11 cellular contexts compared by ENCODE assay signal in the genomic region with DNA sequence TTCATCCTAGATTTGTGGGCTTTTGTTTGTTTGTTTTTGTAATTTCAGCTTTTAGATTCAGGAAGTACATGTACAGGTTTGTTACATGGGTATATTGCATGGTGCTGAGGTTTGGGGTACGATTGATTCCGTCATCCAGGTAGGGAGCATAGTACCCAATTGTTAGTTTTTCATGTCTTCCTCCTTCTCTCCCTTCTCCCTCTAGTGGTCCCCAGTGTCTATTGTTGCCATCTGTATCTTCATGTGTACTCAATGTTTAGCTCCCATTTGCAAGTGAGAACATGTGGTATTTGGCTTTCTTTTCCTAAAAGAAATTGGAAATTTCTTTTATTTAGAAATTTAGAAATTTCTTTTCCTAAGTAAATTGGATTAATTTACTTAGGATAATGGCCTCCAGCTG. TPM values are rescaled to one million over a fixed set of nuclear protein-coding genes. Genes with fewer than 3 reads are reported as not detected.
DNase-seq lines count a peak whose midpoint lies in the region; ATAC-seq and TF ChIP-seq lines count a peak whose summit lies in the region.
"Had no signal": no experiment of that assay in that cellular context is flagged by ENCODE, and none has a peak within 500 bp of the region (broad histone marks: within the 10 kb centered on the region; RNA-seq: fewer than 3 reads in every experiment).

No MANE protein-coding gene starts in this region.

- H3K18ac ChIP-seq in IMR-90 (ENCODE audit: low read depth, low read length): no peak overlapping the region

- H3K56ac ChIP-seq in IMR-90 (ENCODE audit: extremely low read depth, insufficient read depth, low read length): no peak overlapping the region

- peaks cover 7% of the 10 kb centered on the region for H3K4me1 Mint-ChIP-seq in mesothelial cell of epicardium
- H3K4me1 Mint-ChIP-seq in activated T-cell treated with anti-CD3 and anti-CD28 coated beads, Interleukin-2, amount 50 U/mL, for 4 hours (ENCODE audit: low read depth): peaks cover 8% of the 10 kb centered on the region

- no peak overlapping the region for H3K23ac ChIP-seq in IMR-90 (ENCODE audit: low read depth, low read length)

- dilution Hi-C loops in IMR-90 (cut with HindIII; ENCODE audit: low sequenced_read_pairs, unreplicated experiment): no loop called here

- H3K9me1 ChIP-seq in IMR-90 (ENCODE audit: insufficient read depth, low read length): no peaks in the 10 kb centered on the region; the same call in 1 of the 2 replicates

- H2AK9ac ChIP-seq in IMR-90 (replicated peaks; ENCODE audit: low read depth, low read length, poor library complexity): no peak overlapping the region

- intact Hi-C loops in IMR-90 (cut with micrococcal nuclease) (no loop called here), lower leg skin (cut with DNase I; ENCODE audit: low total_unique reads) (no loop called here)

- H3K79me1 ChIP-seq in IMR-90 (ENCODE audit: low read depth in 1 of 2, low read length in 2 of 2): peaks cover 28 to 51% of the 10 kb centered on the region in 2 experiments

- no peak overlapping the region for H2AK5ac ChIP-seq in IMR-90 (ENCODE audit: low read depth, low read length)

- DNase-seq in DND-41: no peak
- peak; percentile 22 for DNase-seq in IMR-90
- DNase-seq in astrocyte of the spinal cord (ENCODE audit: low read depth, low spot score): no peak
- no peak for DNase-seq in mesothelial cell of epicardium (ENCODE audit: low spot score in 2 of 2, unreplicated experiment in 2 of 2)
- DNase-seq in lower leg skin (ENCODE audit: low spot score in 2 of 2): no peak
- no peak for DNase-seq in islet precursor cell
- DNase-seq in activated T-cell treated with anti-CD3 and anti-CD28 coated beads, Interleukin-2, amount 50 U/mL, for 4 hours: no peak
- DNase-seq: hypothalamus; Right ventricle myocardium superior; stimulated activated CD4-positive, alpha-beta T cell treated with anti-CD3 and anti-CD28 coated beads, Interleukin-12 subunit alpha, Interleukin-12 subunit beta, amount 100 ng/mL, for 4 hours had no signal

- H3K9ac ChIP-seq in DND-41 (ENCODE audit: low read depth, low read length) (no peak overlapping the region), IMR-90 (ENCODE audit: low read depth, low read length) (no peak overlapping the region)

- H3K4me2 ChIP-seq in DND-41 (ENCODE audit: insufficient read depth, low read length): no peak overlapping the region
- H3K4me2 ChIP-seq in IMR-90 (ENCODE audit: low read depth, low read length): no peak overlapping the region

- no peaks in the 10 kb centered on the region for H3K4me1 ChIP-seq in DND-41 (ENCODE audit: insufficient read depth, low read length)
- peaks cover 4% of the 10 kb centered on the region; the same call in 1 of the 2 replicates for H3K4me1 ChIP-seq in IMR-90 (ENCODE audit: control insufficient read depth, insufficient read depth, low read length)

- WGBS in IMR-90 (ENCODE audit: extremely low coverage in 2 of 2, insufficient read length in 1 of 2), 2 experiments: no CpG with 5 or more reads among the region's 2 CpGs
- WGBS in lower leg skin, 2 donors: 77 to 80% methylated on average over 2 of the region's 2 CpGs

- no peak overlapping the region for H4K8ac ChIP-seq in IMR-90 (ENCODE audit: low read depth in 2 of 2, low read length in 2 of 2)

- H3K14ac ChIP-seq in IMR-90 (replicated peaks; ENCODE audit: low read depth, low read length): no peak overlapping the region

- no peak overlapping the region for H2BK120ac ChIP-seq in IMR-90 (ENCODE audit: low read depth, low read length)

- H3K4me3 Mint-ChIP-seq in mesothelial cell of epicardium: no peak overlapping the region
- H3K4me3 Mint-ChIP-seq in activated T-cell treated with anti-CD3 and anti-CD28 coated beads, Interleukin-2, amount 50 U/mL, for 4 hours: no peak overlapping the region

- H3K36me3 ChIP-seq in DND-41 (ENCODE audit: insufficient read depth, low read length) (peaks cover 32% of the 10 kb centered on the region), IMR-90 (ENCODE audit: control insufficient read depth, insufficient read depth, low read length) (peaks cover 10% of the 10 kb centered on the region)

- no peak for ATAC-seq in DND-41 (ENCODE audit: insufficient read depth, low read depth)
- no peak for ATAC-seq in IMR-90 (ENCODE audit: low read depth)
- ATAC-seq in HG03442 (IDR thresholded peaks at IDR 0.05; ENCODE audit: unreplicated experiment): no peak
- no peak for ATAC-seq in activated T-cell treated with anti-CD3 and anti-CD28 coated beads, Interleukin-2, amount 50 U/mL, for 4 hours

- H3K9me3 ChIP-seq in DND-41 (ENCODE audit: insufficient read depth, low read length, severe bottlenecking): no peaks in the 10 kb centered on the region
- no peaks in the 10 kb centered on the region for H3K9me3 ChIP-seq in IMR-90 (ENCODE audit: control insufficient read depth, insufficient read depth, low read length)

- no peak overlapping the region for H2BK5ac ChIP-seq in IMR-90 (ENCODE audit: low read depth, low read length, poor library complexity, severe bottlenecking)

- H4K20me1 ChIP-seq in DND-41 (ENCODE audit: insufficient read depth, low read length) (peaks cover 36% of the 10 kb centered on the region), IMR-90 (ENCODE audit: insufficient read depth, low read length) (peaks cover 20% of the 10 kb centered on the region; the same call in 1 of the 2 replicates)

- peaks cover 46% of the 10 kb centered on the region for H3K79me2 ChIP-seq in DND-41 (ENCODE audit: insufficient read depth, low read length)

- CTCF ChIA-PET in IMR-90 (lab: Yijun Ruan, JAX): interaction anchor here (0.7 kb wide), 2 partner anchors 27 to 142 kb away, joined by 3 to 4 read pairs; no protein-coding TSS in a partner anchor

- H3K36me3 Mint-ChIP-seq in mesothelial cell of epicardium: peaks cover 25% of the 10 kb centered on the region
- H3K36me3 Mint-ChIP-seq in activated T-cell treated with anti-CD3 and anti-CD28 coated beads, Interleukin-2, amount 50 U/mL, for 4 hours (ENCODE audit: insufficient read depth): peaks cover 7% of the 10 kb centered on the region

- TF ChIP-seq CTCF in DND-41 (IDR thresholded peaks at IDR 0.05; ENCODE audit: borderline replicate concordance, extremely low read depth, low read length, poor library complexity, severe bottlenecking) (peak; percentile 56), IMR-90 (conservative IDR thresholded peaks at IDR 0.05; ENCODE audit: low read depth, low read length) (peak; percentile 37), astrocyte of the spinal cord (IDR thresholded peaks at IDR 0.05; ENCODE audit: low read depth, low read length) (peak; percentile 66), mesothelial cell of epicardium (IDR thresholded peaks at IDR 0.05; ENCODE audit: unreplicated experiment) (peak; percentile 34), lower leg skin (IDR thresholded peaks at IDR 0.05) (no peak)

- H2BK20ac ChIP-seq in IMR-90 (ENCODE audit: low read depth, low read length): no peak overlapping the region

- H3K4me3 ChIP-seq in DND-41 (ENCODE audit: low read depth in 1 of 2, low read length in 2 of 2) (no peak overlapping the region), IMR-90 (ENCODE audit: insufficient read depth, low read depth, low read length) (no peak overlapping the region), astrocyte of the spinal cord (ENCODE audit: low read depth, low read length) (no peak overlapping the region), lower leg skin (ENCODE audit: low read depth, poor library complexity, severe bottlenecking) (no peak overlapping the region)

- POLR2A ChIA-PET in IMR-90 (lab: Charles Lee; ENCODE audit: unreplicated experiment): interaction anchor here (0.6 to 0.7 kb wide), 2 partner anchors 210 to 568 kb away, joined by 3 read pairs; no protein-coding TSS in a partner anchor

- no peak overlapping the region for H4K91ac ChIP-seq in IMR-90 (ENCODE audit: insufficient read depth, low read depth, low read length)

- TF ChIP-seq POLR2A in IMR-90 (IDR thresholded peaks at IDR 0.05; ENCODE audit: low read depth, low read length): no peak
- no peak for TF ChIP-seq POLR2A in lower leg skin (IDR thresholded peaks at IDR 0.05)

- H3K27ac ChIP-seq in DND-41 (ENCODE audit: low read length) (no peak overlapping the region), IMR-90 (ENCODE audit: insufficient read depth, low read length) (no peak overlapping the region)

- in situ Hi-C loops in IMR-90 (cut with MboI; ENCODE audit: low sequenced_read_pairs) (loop anchor here (25.0 kb wide), 1 partner anchor 503 kb away; a partner anchor contains a TSS), astrocyte of the spinal cord (cut with HindIII; ENCODE audit: low sequenced_read_pairs) (no loop called here)

- H3K27me3 Mint-ChIP-seq in mesothelial cell of epicardium (ENCODE audit: low read depth): no peaks in the 10 kb centered on the region
- H3K27me3 Mint-ChIP-seq in activated T-cell treated with anti-CD3 and anti-CD28 coated beads, Interleukin-2, amount 50 U/mL, for 4 hours (ENCODE audit: low read depth): no peaks in the 10 kb centered on the region

- H2BK15ac ChIP-seq in IMR-90 (ENCODE audit: low read depth, low read length): no peak overlapping the region

- no peak overlapping the region for H4K5ac ChIP-seq in IMR-90 (ENCODE audit: low read depth, low read length)

- no peaks in the 10 kb centered on the region for H3K9me3 Mint-ChIP-seq in mesothelial cell of epicardium
- H3K9me3 Mint-ChIP-seq in activated T-cell treated with anti-CD3 and anti-CD28 coated beads, Interleukin-2, amount 50 U/mL, for 4 hours: no peaks in the 10 kb centered on the region

- H3K27me3 ChIP-seq in DND-41 (ENCODE audit: insufficient read depth, low read length, poor library complexity) (no peaks in the 10 kb centered on the region), IMR-90 (ENCODE audit: control insufficient read depth, insufficient read depth, low read length) (no peaks in the 10 kb centered on the region)

- no peak overlapping the region for H3K27ac Mint-ChIP-seq in mesothelial cell of epicardium

- no peak for TF ChIP-seq RAD21 in IMR-90 (IDR thresholded peaks at IDR 0.05; ENCODE audit: low read length)

- H2AFZ ChIP-seq in DND-41 (ENCODE audit: low read depth, low read length) (no peak overlapping the region), IMR-90 (replicated peaks; ENCODE audit: low read length, poor library complexity) (no peak overlapping the region)

- no peak overlapping the region for H3K4ac ChIP-seq in IMR-90 (ENCODE audit: low read depth, low read length)

- BruUV-seq in IMR-90 (replicated peaks; lab: Mats Ljungman, UMichigan): no TSS peak

RNA-seq across cellular contexts. Expression of a gene that starts 37.1 kb away (rescaled TPM):
- total RNA-seq in IMR-90 (2012; rRNA removed) (13.9 and 27.1 TPM in 2 replicates), mesothelial cell of epicardium (60.8 to 64.9 TPM (median 61.5 TPM) in 3 replicates), lower leg skin (10 to 100 TPM; 42.1 to 84.7 (median 54.1) TPM)
- polyA plus RNA-seq in IMR-90 (2012; rRNA removed): 4.8 and 6.3 TPM in 2 replicates
- polyA plus RNA-seq in IMR-90 (2012; cell fraction: cytosol; rRNA removed): 3.1 and 3.9 TPM in 2 replicates
- polyA plus RNA-seq in IMR-90 (2012; cell fraction: nucleus; rRNA removed; ENCODE audit: low replicate concordance): 4.9 and 7.7 TPM in 2 replicates
- 1 to 10 TPM; 3.6 to 4.2 (median 4.1) TPM for total RNA-seq in activated T-cell treated with anti-CD3 and anti-CD28 coated beads, Interleukin-2, amount 50 U/mL, for 4 hours

RNA-seq across cellular contexts. Expression of a gene that starts 40.5 kb away (rescaled TPM):
- total RNA-seq in IMR-90 (2012; rRNA removed): 15.8 and 16.1 TPM in 2 replicates
- polyA plus RNA-seq in IMR-90 (2012; rRNA removed): 5.5 TPM in 2 replicates
- polyA plus RNA-seq in IMR-90 (2012; cell fraction: cytosol; rRNA removed): 4.0 and 4.4 TPM in 2 replicates
- 2.7 and 6.1 TPM in 2 replicates for polyA plus RNA-seq in IMR-90 (2012; cell fraction: nucleus; rRNA removed; ENCODE audit: low replicate concordance)
- 26.4 to 28.9 TPM (median 26.7 TPM) in 3 replicates for total RNA-seq in mesothelial cell of epicardium
- total RNA-seq in lower leg skin: 10 to 100 TPM; 10.9 to 31.1 (median 16.7) TPM
- 10 to 100 TPM; 12.0 to 15.7 (median 13.1) TPM for total RNA-seq in activated T-cell treated with anti-CD3 and anti-CD28 coated beads, Interleukin-2, amount 50 U/mL, for 4 hours

Comparison
In these comparisons a context has a peak if more than half of its experiments do, and no peak if none do; other contexts are left out.
1. CTCF ChIP-seq: peak in DND-41 (single experiment), IMR-90 (single experiment), astrocyte of the spinal cord (single experiment) and mesothelial cell of epicardium (single experiment); none in lower leg skin (0 of 3).